ENCODE assay signal across 9 cellular contexts in the genomic region with DNA sequence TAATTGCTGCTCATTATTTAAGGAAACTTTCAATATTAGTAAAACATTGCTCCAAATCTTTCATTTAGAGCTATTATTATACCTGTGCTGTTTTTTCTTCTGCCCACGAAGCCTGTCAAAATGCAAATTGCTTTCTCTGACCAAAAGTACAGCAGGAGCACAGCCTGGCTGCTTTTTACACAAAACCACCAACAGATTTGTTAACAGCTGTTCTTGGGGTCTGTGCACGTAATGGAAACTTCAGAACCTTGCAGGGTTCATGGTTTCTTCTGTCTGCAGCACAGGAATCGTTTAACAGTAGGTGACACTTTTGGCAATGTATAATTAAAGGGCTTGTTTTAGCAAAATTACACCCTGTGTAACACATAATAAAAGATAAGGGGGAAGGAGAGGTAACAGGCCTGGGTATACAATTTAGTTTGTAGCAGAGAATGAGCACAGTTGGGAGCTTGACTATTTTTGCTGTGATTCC.
DNase-seq lines count a peak whose midpoint lies in the region; ATAC-seq and TF ChIP-seq lines count a peak whose summit lies in the region.
"Had no signal": no experiment of that assay in that cellular context is flagged by ENCODE, and none has a peak within 500 bp of the region (broad histone marks: within the 10 kb centered on the region; RNA-seq: fewer than 3 reads in every experiment).

No MANE protein-coding gene starts in this region.

- H4K20me1 ChIP-seq in smooth muscle cell (ENCODE audit: low read depth) = no peaks in the 10 kb centered on the region

- H3K27ac ChIP-seq in smooth muscle cell (ENCODE audit: low read depth) (no peak overlapping the region), left lung (no peak overlapping the region)
- H3K27ac ChIP-seq: brain microvascular endothelial cell had no signal

- H3K36me3 ChIP-seq in smooth muscle cell (ENCODE audit: low read depth) = no peaks in the 10 kb centered on the region
- no peaks in the 10 kb centered on the region for H3K36me3 ChIP-seq in left lung
- H3K36me3 ChIP-seq: brain microvascular endothelial cell had no signal

- H3K9me3 Mint-ChIP-seq in activated naive CD8-positive, alpha-beta T cell treated with anti-CD3 and anti-CD28 coated beads for 36 hours = no peaks in the 10 kb centered on the region

- no peaks in the 10 kb centered on the region for H3K9me3 ChIP-seq in smooth muscle cell (replicated peaks; ENCODE audit: low read depth)
- H3K9me3 ChIP-seq in left lung = peaks cover 0 to 3% of the 10 kb centered on the region in 2 donors

- H2AFZ ChIP-seq in smooth muscle cell (ENCODE audit: low read depth) = peak overlapping the region; percentile 35

- H3F3A ChIP-seq in smooth muscle cell (ENCODE audit: low read depth) = no peaks in the 10 kb centered on the region

- H3K4me3 ChIP-seq in smooth muscle cell (no peak overlapping the region), left lung (no peak overlapping the region)

- H3K36me3 Mint-ChIP-seq in activated naive CD8-positive, alpha-beta T cell treated with anti-CD3 and anti-CD28 coated beads for 36 hours = no peaks in the 10 kb centered on the region

- H3K4me1 ChIP-seq in smooth muscle cell (ENCODE audit: low read depth) (no peaks in the 10 kb centered on the region), left lung (no peaks in the 10 kb centered on the region)

- H3K4me1 Mint-ChIP-seq in activated naive CD8-positive, alpha-beta T cell treated with anti-CD3 and anti-CD28 coated beads for 36 hours = no peaks in the 10 kb centered on the region

- H3K9ac ChIP-seq in smooth muscle cell (ENCODE audit: low read depth) = no peak overlapping the region

- H3K27me3 Mint-ChIP-seq in activated naive CD8-positive, alpha-beta T cell treated with anti-CD3 and anti-CD28 coated beads for 36 hours = no peaks in the 10 kb centered on the region

- no peak overlapping the region for H3K27ac Mint-ChIP-seq in activated naive CD8-positive, alpha-beta T cell treated with anti-CD3 and anti-CD28 coated beads for 36 hours

- no peak overlapping the region for H3K4me3 Mint-ChIP-seq in activated naive CD8-positive, alpha-beta T cell treated with anti-CD3 and anti-CD28 coated beads for 36 hours

- WGBS in smooth muscle cell (ENCODE audit: low lambda C conversion rate) = 24% methylated on average over 3 of the region's 3 CpGs

- no peaks in the 10 kb centered on the region for H3K79me2 ChIP-seq in smooth muscle cell (ENCODE audit: low read depth)

- no peak for TF ChIP-seq CTCF in smooth muscle cell (IDR thresholded peaks at IDR 0.05; ENCODE audit: borderline replicate concordance, insufficient read depth, poor library complexity, severe bottlenecking)
- no peak for TF ChIP-seq CTCF in left lung (IDR thresholded peaks at IDR 0.05)

- H3K27me3 ChIP-seq in smooth muscle cell (ENCODE audit: low read depth) (no peaks in the 10 kb centered on the region), left lung (no peaks in the 10 kb centered on the region)
- H3K27me3 ChIP-seq: brain microvascular endothelial cell had no signal

- intact Hi-C loops in left lung (cut with DNase I) = no loop called here

- H3K4me2 ChIP-seq in smooth muscle cell = no peak overlapping the region

- ATAC-seq in GM19043 (IDR thresholded peaks at IDR 0.05; ENCODE audit: low read depth, unreplicated experiment) (peak; percentile 98), HG02798 (IDR thresholded peaks at IDR 0.05; ENCODE audit: poor library complexity, unreplicated experiment) (peak; percentile 98), left lung (no peak)

- DNase-seq in NAMALWA (ENCODE audit: low spot score) (peak; percentile 95), smooth muscle cell (lab: John Stamatoyannopoulos, UW; ENCODE audit: unreplicated experiment) (no peak), left lung (no peak), NOMO-1 treated with dmso at 0.1 percent for 144 hours (lab: John Stamatoyannopoulos, UW; ENCODE audit: unreplicated experiment) (no peak)
- DNase-seq in activated naive CD8-positive, alpha-beta T cell treated with anti-CD3 and anti-CD28 coated beads for 36 hours = no peak
- DNase-seq: brain microvascular endothelial cell, nucleus accumbens had no signal
